16 cellular contexts compared by ENCODE assay signal in the genomic region with DNA sequence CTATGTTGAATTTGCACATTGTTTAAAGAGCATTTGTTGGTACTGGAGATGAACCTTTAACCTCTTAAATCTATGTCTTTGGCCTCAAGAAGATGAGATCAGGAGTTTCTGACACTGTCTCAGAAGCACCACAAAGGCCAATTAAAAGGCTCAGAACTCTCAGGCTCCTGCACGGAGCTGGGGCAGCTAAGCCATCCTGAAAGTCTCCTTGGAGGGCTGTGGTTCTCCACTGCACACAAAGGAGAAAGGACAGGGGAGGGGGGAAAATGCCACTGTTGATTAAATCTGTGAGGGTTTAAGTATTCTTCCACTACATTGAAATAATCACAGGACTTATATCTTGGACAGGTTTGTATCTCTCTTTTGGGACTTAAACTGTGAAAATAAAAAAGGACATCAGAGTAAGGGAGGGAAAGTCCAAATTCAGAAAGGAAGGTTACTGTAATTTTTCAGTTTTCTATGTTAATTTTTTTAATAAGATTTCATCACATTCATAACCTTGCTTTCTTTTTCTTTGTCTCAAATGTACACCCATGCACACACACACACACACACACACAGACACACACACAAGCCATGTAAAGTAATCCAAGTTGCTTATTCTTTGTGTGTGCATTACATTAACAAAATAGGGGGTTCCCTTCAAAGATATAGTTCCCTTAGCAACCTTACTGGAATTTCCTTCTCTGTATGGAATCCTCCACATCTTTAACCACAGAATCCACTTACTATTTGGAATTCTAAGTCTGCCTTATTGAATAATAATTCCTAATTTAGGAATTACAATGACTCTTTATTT. TPM values are rescaled to one million over a fixed set of nuclear protein-coding genes. Genes with fewer than 3 reads are reported as not detected.
DNase-seq lines count a peak whose midpoint lies in the region; ATAC-seq and TF ChIP-seq lines count a peak whose summit lies in the region.
"Had no signal": no experiment of that assay in that cellular context is flagged by ENCODE, and none has a peak within 500 bp of the region (broad histone marks: within the 10 kb centered on the region; RNA-seq: fewer than 3 reads in every experiment).

No MANE protein-coding gene starts in this region.

- DNase-seq in GM20000 (ENCODE audit: low spot score) (peak; percentile 30), SK-N-MC (ENCODE audit: low read depth, low spot score) (peak; percentile 12), 8988T (no peak), sigmoid colon (no peak), C1 segment of cervical spinal cord (lab: John Stamatoyannopoulos, UW) (no peak)
- DNase-seq: Karpas-422, NCI-H1930, NCI-H2171, NCI-H82, Peyer's patch, Right ventricle myocardium superior had no signal

- H3K27ac Mint-ChIP-seq in nephron = peak overlapping the region in 2 of 3 experiments; percentile 0 to 12

- 81% methylated on average over 1 of the region's 1 CpG for WGBS in sigmoid colon, 2 donors

- no peak for TF ChIP-seq POLR2A in sigmoid colon (IDR thresholded peaks at IDR 0.05)

- H3K9ac ChIP-seq in SK-N-MC (ENCODE audit: insufficient read length) = no peak overlapping the region
- H3K9ac ChIP-seq: BLaER1 had no signal

- H3K27me3 ChIP-seq in sigmoid colon = no peaks in the 10 kb centered on the region
- H3K27me3 ChIP-seq: BLaER1, Peyer's patch had no signal

- H3K27ac ChIP-seq in SK-N-MC (no peak overlapping the region), sigmoid colon (no peak overlapping the region)
- H3K27ac ChIP-seq: BLaER1, Peyer's patch had no signal

- peaks cover 0 to 10% (median 4%) of the 10 kb centered on the region in 4 donors for H3K4me1 ChIP-seq in sigmoid colon
- H3K4me1 ChIP-seq: Peyer's patch had no signal

- TF ChIP-seq CTCF in GM20000 (IDR thresholded peaks at IDR 0.05; ENCODE audit: extremely low read depth, missing control alignments) = no peak
- no peak for TF ChIP-seq CTCF in nephron (IDR thresholded peaks at IDR 0.05; ENCODE audit: unreplicated experiment in 3 of 3)
- no peak for TF ChIP-seq CTCF in sigmoid colon (IDR thresholded peaks at IDR 0.05)

- no peak overlapping the region for H3K4me3 ChIP-seq in SK-N-MC
- H3K4me3 ChIP-seq in sigmoid colon = no peak overlapping the region
- H3K4me3 ChIP-seq: BLaER1, Peyer's patch had no signal

- ATAC-seq in GM21381 (IDR thresholded peaks at IDR 0.05; ENCODE audit: unreplicated experiment) = no peak

- TF ChIP-seq EP300 in sigmoid colon (IDR thresholded peaks at IDR 0.05) = no peak

- intact Hi-C loops in sigmoid colon (cut with DNase I) = no loop called here

- no peaks in the 10 kb centered on the region for H3K36me3 Mint-ChIP-seq in nephron (ENCODE audit: low read depth)

- peaks cover 3% of the 10 kb centered on the region for H3K27me3 Mint-ChIP-seq in nephron (ENCODE audit: low read depth)

- H3K4me3 Mint-ChIP-seq in nephron = no peak overlapping the region

- H3K9me3 ChIP-seq in SK-N-MC (ENCODE audit: low read depth, low read length) = no peaks in the 10 kb centered on the region
- no peaks in the 10 kb centered on the region for H3K9me3 ChIP-seq in sigmoid colon
- H3K9me3 ChIP-seq: BLaER1, Peyer's patch had no signal

- H3K9me3 Mint-ChIP-seq in nephron = no peaks in the 10 kb centered on the region

- H3K4me1 Mint-ChIP-seq in nephron = peaks cover 36% of the 10 kb centered on the region

- H3K36me3 ChIP-seq in SK-N-MC (ENCODE audit: insufficient read depth, low read length) (no peaks in the 10 kb centered on the region), sigmoid colon (no peaks in the 10 kb centered on the region)
- H3K36me3 ChIP-seq: BLaER1, Peyer's patch had no signal

RNA-seq across cellular contexts. Expression of a gene that starts 32.9 kb away (rescaled TPM):
- total RNA-seq in sigmoid colon = 1 to 10 TPM; 1.8 to 3.9 (median 2.0) TPM
- 1 to 10 TPM in 1 of 3 donors, under 1 TPM in 2; 0.46 to 1.6 (median 0.60) TPM for polyA plus RNA-seq in sigmoid colon
- total RNA-seq: H4, NCI-H460 had no signal

Comparison
In these comparisons a context has a peak if more than half of its experiments do, and no peak if none do; other contexts are left out.
1. DNase-seq: peak in GM20000 (single experiment) and SK-N-MC (single experiment); none in 8988T (single experiment), sigmoid colon (single experiment) and C1 segment of cervical spinal cord (0 of 14).